ENCODE assay signal across 1 cellular context in genomic region chr4:158065176-158065575, GRCh38.
TF ChIP-seq lines count a peak whose summit lies in the region.

No MANE protein-coding gene starts in this region.

TF ChIP-seq in SK-N-SH, 30 proteins besides CTCF, POLR2A, EP300 and RAD21:
- TF ChIP-seq POLR2AphosphoS5 (IDR thresholded peaks at IDR 0.05; ENCODE audit: low read depth, low read length): no peak
- no peak for TF ChIP-seq YY1 (IDR thresholded peaks at IDR 0.05; ENCODE audit: low read depth)
- no peak for TF ChIP-seq GATA2 (CRISPR knock-in tag; IDR thresholded peaks at IDR 0.05)
- no peak for TF ChIP-seq CHD2 (IDR thresholded peaks at IDR 0.05; ENCODE audit: low read length, partially characterized antibody)
- no peak for TF ChIP-seq RCOR1 (IDR thresholded peaks at IDR 0.05; ENCODE audit: low read length)
- TF ChIP-seq, protein P1, sequence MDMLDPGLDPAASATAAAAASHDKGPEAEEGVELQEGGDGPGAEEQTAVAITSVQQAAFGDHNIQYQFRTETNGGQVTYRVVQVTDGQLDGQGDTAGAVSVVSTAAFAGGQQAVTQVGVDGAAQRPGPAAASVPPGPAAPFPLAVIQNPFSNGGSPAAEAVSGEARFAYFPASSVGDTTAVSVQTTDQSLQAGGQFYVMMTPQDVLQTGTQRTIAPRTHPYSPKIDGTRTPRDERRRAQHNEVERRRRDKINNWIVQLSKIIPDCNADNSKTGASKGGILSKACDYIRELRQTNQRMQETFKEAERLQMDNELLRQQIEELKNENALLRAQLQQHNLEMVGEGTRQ (IDR thresholded peaks at IDR 0.05; ENCODE audit: borderline replicate concordance, low read depth, low read length): no peak
- no peak for TF ChIP-seq REST (IDR thresholded peaks at IDR 0.05; ENCODE audit: low read depth, low read length)
- no peak for TF ChIP-seq TCF12 (IDR thresholded peaks at IDR 0.05)
- TF ChIP-seq FOXM1 (IDR thresholded peaks at IDR 0.05; ENCODE audit: low read depth): no peak
- TF ChIP-seq EZH2phosphoT487 (IDR thresholded peaks at IDR 0.05; ENCODE audit: borderline replicate concordance, low read depth): no peak
- TF ChIP-seq ELF1 (IDR thresholded peaks at IDR 0.05): no peak
- TF ChIP-seq FOXJ3 (CRISPR knock-in tag; IDR thresholded peaks at IDR 0.05): no peak
TF ChIP-seq in SK-N-SH: peak in this region for 0.
